In genomic region chr11:115316682-115317081, GRCh38 we compare ENCODE assay signal across 16 cellular contexts.
"Had no signal": no experiment of that assay in that cellular context is flagged by ENCODE, and none has a peak within 500 bp of the region (broad histone marks: within the 10 kb centered on the region; RNA-seq: fewer than 3 reads in every experiment).

No MANE protein-coding gene starts in this region.

- H3K27ac ChIP-seq: brain microvascular endothelial cell, cardiac muscle cell, PC-9 had no signal

- H3K4me2 ChIP-seq: PC-9 had no signal

- ATAC-seq: activated CD4-positive, CD25-positive, alpha-beta regulatory T cell treated with anti-CD3 and anti-CD28 coated beads, Interleukin-2, amount 50 U/mL, for 24 hours; activated CD8-positive, alpha-beta T cell treated with anti-CD3 and anti-CD28 coated beads for 36 hours; activated T-cell treated with anti-CD3 and anti-CD28 coated beads, Interleukin-2, amount 50 U/mL, for 72 hours had no signal

- H3K27me3 ChIP-seq: brain microvascular endothelial cell, cardiac muscle cell had no signal

- H3K4me3 ChIP-seq: cardiac muscle cell, PC-9 had no signal

- H3K36me3 ChIP-seq: brain microvascular endothelial cell, cardiac muscle cell had no signal

- DNase-seq: activated CD4-positive, alpha-beta T cell treated with anti-CD3 and anti-CD28 coated beads for 4 hours; activated CD8-positive, alpha-beta memory T cell treated with anti-CD3 and anti-CD28 coated beads, Interleukin-2, amount 50 U/mL, for 4 hours; activated CD8-positive, alpha-beta T cell treated with anti-CD3 and anti-CD28 coated beads for 36 hours; activated gamma-delta T cell treated with Interleukin-2 at 50 U/mL for 16 hours; activated naive CD4-positive, alpha-beta T cell treated with anti-CD3 and anti-CD28 coated beads, Interleukin-2, amount 10 ng/mL, durations not matched to agents 7 days and 5 days; activated naive CD8-positive, alpha-beta T cell treated with anti-CD3 and anti-CD28 coated beads for 36 hours; activated T-cell treated with anti-CD3 and anti-CD28 coated beads, Interleukin-2, amount 50 U/mL, for 72 hours; brain microvascular endothelial cell; Karpas-422; MM.1S; NCI-H1694; NCI-H2029; PC-9; SHP77 treated with DMSO at 0.1 percent for 48 hours had no signal
